ENCODE assay signal across 24 cellular contexts in genomic region chr10:9012312-9012711, GRCh38.
DNase-seq lines count a peak whose midpoint lies in the region; ATAC-seq and TF ChIP-seq lines count a peak whose summit lies in the region.
"Had no signal": no experiment of that assay in that cellular context is flagged by ENCODE, and none has a peak within 500 bp of the region (broad histone marks: within the 10 kb centered on the region; RNA-seq: fewer than 3 reads in every experiment).

No MANE protein-coding gene starts in this region.

- no peaks in the 10 kb centered on the region for H3K36me3 ChIP-seq in ovary
- no peaks in the 10 kb centered on the region for H3K36me3 ChIP-seq in PC-3 (ENCODE audit: low read depth, low read length)
- H3K36me3 ChIP-seq: ascending aorta, colonic mucosa had no signal

- no peak overlapping the region for H3K4me3 Mint-ChIP-seq in natural killer cell
- H3K4me3 Mint-ChIP-seq: endodermal cell; stimulated activated memory B cell treated with anti-CD40 and anti-IgM and Interleukin-4, amounts not matched to agents 10 μg/mL and 1 μg/mL and 100 μg/mL, for 72 hours; T-helper 17 cell had no signal

- H3K27me3 ChIP-seq in ovary, result no peaks in the 10 kb centered on the region
- H3K27me3 ChIP-seq in PC-3 (ENCODE audit: low read length), result peaks cover 58% of the 10 kb centered on the region
- H3K27me3 ChIP-seq: ascending aorta, colonic mucosa had no signal

- H3K4me1 ChIP-seq in ovary (ENCODE audit: insufficient read depth), result no peaks in the 10 kb centered on the region
- no peaks in the 10 kb centered on the region for H3K4me1 ChIP-seq in PC-3 (ENCODE audit: insufficient read depth, low read length)
- H3K4me1 ChIP-seq: ascending aorta, colonic mucosa had no signal

- H3K27ac ChIP-seq in ovary (no peak overlapping the region), PC-3 (ENCODE audit: low read length) (no peak overlapping the region)
- H3K27ac ChIP-seq: ascending aorta, colonic mucosa, VCaP had no signal

- no TSS peak for BruUV-seq in PC-3 (replicated peaks; lab: Mats Ljungman, UMichigan)

- H4K20me1 ChIP-seq in PC-3 (ENCODE audit: low read length), result no peaks in the 10 kb centered on the region

- H3K9me3 Mint-ChIP-seq in natural killer cell, result no peaks in the 10 kb centered on the region
- H3K9me3 Mint-ChIP-seq: endodermal cell; stimulated activated memory B cell treated with anti-CD40 and anti-IgM and Interleukin-4, amounts not matched to agents 10 μg/mL and 1 μg/mL and 100 μg/mL, for 72 hours had no signal

- no peak for TF ChIP-seq POLR2A in ovary (IDR thresholded peaks at IDR 0.05)

- no peak for ATAC-seq in natural killer cell
- no peak for ATAC-seq in PC-3
- ATAC-seq: K562; sciatic nerve; stimulated activated memory B cell treated with anti-CD40 and anti-IgM and Interleukin-4, amounts not matched to agents 10 μg/mL and 1 μg/mL and 100 μg/mL, for 72 hours; T-helper 17 cell had no signal

- H3K4me1 Mint-ChIP-seq in natural killer cell, result no peaks in the 10 kb centered on the region
- H3K4me1 Mint-ChIP-seq: stimulated activated memory B cell treated with anti-CD40 and anti-IgM and Interleukin-4, amounts not matched to agents 10 μg/mL and 1 μg/mL and 100 μg/mL, for 72 hours had no signal

- no peaks in the 10 kb centered on the region for H3K9me3 ChIP-seq in ovary
- no peaks in the 10 kb centered on the region for H3K9me3 ChIP-seq in PC-3 (ENCODE audit: low read length)
- H3K9me3 ChIP-seq: ascending aorta, colonic mucosa had no signal

- no peaks in the 10 kb centered on the region for H3K9me2 ChIP-seq in PC-3 (replicated peaks; ENCODE audit: low read length)

- H3K4me2 ChIP-seq in PC-3 (ENCODE audit: low read length), result no peak overlapping the region

- CTCF ChIA-PET in PC-3 (lab: Charles Lee), result no interaction called here

- DNase-seq in AG20443 (ENCODE audit: low spot score) (peak; percentile 17), M059J (ENCODE audit: low read depth) (peak; percentile 59), choroid plexus epithelial cell (ENCODE audit: low read depth) (peak; percentile 54), myocyte (ENCODE audit: low read depth) (peak; percentile 30), ovary (no peak), GM19240 (ENCODE audit: insufficient read length, low spot score) (no peak), natural killer cell (no peak), PC-3 (no peak)
- DNase-seq: activated gamma-delta T cell; CD4-positive, alpha-beta memory T cell; colonic mucosa; DMS79; endodermal cell; foreskin melanocyte; hypothalamus; islet precursor cell; NCI-H1694 treated with DMSO at 0.1 percent for 48 hours; NCI-H82; T-helper 17 cell had no signal

- H3K4me3 ChIP-seq in choroid plexus epithelial cell (ENCODE audit: low read depth, low read length) (no peak overlapping the region), ovary (no peak overlapping the region), PC-3 (ENCODE audit: low read length) (no peak overlapping the region)
- H3K4me3 ChIP-seq: ascending aorta, colonic mucosa, K562 had no signal

- H3K79me2 ChIP-seq in PC-3 (ENCODE audit: low read length), result no peaks in the 10 kb centered on the region

- H3K36me3 Mint-ChIP-seq in natural killer cell, result no peaks in the 10 kb centered on the region
- H3K36me3 Mint-ChIP-seq: stimulated activated memory B cell treated with anti-CD40 and anti-IgM and Interleukin-4, amounts not matched to agents 10 μg/mL and 1 μg/mL and 100 μg/mL, for 72 hours had no signal

- no peak overlapping the region for H3K27ac Mint-ChIP-seq in natural killer cell
- H3K27ac Mint-ChIP-seq: endodermal cell; stimulated activated memory B cell treated with anti-CD40 and anti-IgM and Interleukin-4, amounts not matched to agents 10 μg/mL and 1 μg/mL and 100 μg/mL, for 72 hours had no signal

- no peaks in the 10 kb centered on the region for H3F3A ChIP-seq in PC-3 (ENCODE audit: low read length, unreplicated experiment)

- intact Hi-C loops in ovary (cut with DNase I) (no loop called here), natural killer cell (cut with micrococcal nuclease) (no loop called here), PC-3 (cut with micrococcal nuclease) (no loop called here)

- no peak for TF ChIP-seq EP300 in ovary (IDR thresholded peaks at IDR 0.05)

- 20 to 40% (median 35%) methylated on average over 1 of the region's 1 CpG for WGBS in ovary, 3 donors

- H3K27me3 Mint-ChIP-seq in natural killer cell (ENCODE audit: low read depth in 2 of 2), result peaks cover 3 to 9% of the 10 kb centered on the region in 2 donors
- H3K27me3 Mint-ChIP-seq: stimulated activated memory B cell treated with anti-CD40 and anti-IgM and Interleukin-4, amounts not matched to agents 10 μg/mL and 1 μg/mL and 100 μg/mL, for 72 hours had no signal

- POLR2A ChIA-PET in PC-3 (lab: Charles Lee; ENCODE audit: unreplicated experiment), result no interaction called here

- no peak overlapping the region for H3K9ac ChIP-seq in PC-3 (ENCODE audit: low read length)

- TF ChIP-seq CTCF in choroid plexus epithelial cell (conservative IDR thresholded peaks at IDR 0.05; ENCODE audit: low read depth, low read length) (no peak), ovary (IDR thresholded peaks at IDR 0.05) (no peak), natural killer cell (IDR thresholded peaks at IDR 0.05) (no peak), PC-3 (conservative IDR thresholded peaks at IDR 0.05; ENCODE audit: low read depth, low read length) (no peak)

- H2AFZ ChIP-seq in PC-3 (ENCODE audit: low read length), result no peak overlapping the region

Comparison
In these comparisons a context has a peak if more than half of its experiments do, and no peak if none do; other contexts are left out.
1. DNase-seq: peak in AG20443 (single experiment), M059J (single experiment), choroid plexus epithelial cell (single experiment) and myocyte (single experiment); none in ovary (0 of 5), GM19240 (single experiment), natural killer cell (single experiment) and PC-3 (single experiment).